ENCODE assay signal across 8 cellular contexts in genomic region chr5:75265731-75266130, GRCh38. TPM values are rescaled to one million over a fixed set of nuclear protein-coding genes. Genes with fewer than 3 reads are reported as not detected.
DNase-seq lines count a peak whose midpoint lies in the region; ATAC-seq, FAIRE-seq and TF ChIP-seq lines count a peak whose summit lies in the region.

No MANE protein-coding gene starts in this region.

- TF ChIP-seq RAD21 in HCT116 (IDR thresholded peaks at IDR 0.05; ENCODE audit: low read depth): peak; percentile 90

- H3K9me3 ChIP-seq in HCT116 (ENCODE audit: control insufficient read depth in 1 of 2, insufficient read depth in 1 of 2, low read depth in 1 of 2, low read length in 2 of 2): no peaks in the 10 kb centered on the region
- H3K9me3 ChIP-seq in kidney (ENCODE audit: control insufficient read depth in 1 of 2, low read length in 2 of 2): no peaks in the 10 kb centered on the region

- TF ChIP-seq CTCF in HCT116 (IDR thresholded peaks at IDR 0.05 in 2 of 3, conservative IDR thresholded peaks at IDR 0.05 in 1 of 3; ENCODE audit: borderline replicate concordance in 1 of 3, insufficient read depth in 1 of 3, low read depth in 2 of 3, low read length in 2 of 3) (peak; percentile 71 to 77 (median 76); a peak in 5 of 6 replicates), VCaP (conservative IDR thresholded peaks at IDR 0.05) (peak; percentile 86), kidney (IDR thresholded peaks at IDR 0.05; ENCODE audit: borderline replicate concordance, extremely low read depth, insufficient read depth) (peak; percentile 47)

- no peak for TF ChIP-seq POLR2A in HCT116 (IDR thresholded peaks at IDR 0.05; ENCODE audit: borderline replicate concordance, extremely low read depth, insufficient read depth, insufficient read length)

- no peaks in the 10 kb centered on the region for H3K36me3 Mint-ChIP-seq in activated T-helper 17 cell treated with anti-CD3 and anti-CD28 coated beads, Interleukin-2, amount 50 U/mL, for 72 hours (ENCODE audit: low read depth)

- H3K27ac ChIP-seq in HCT116 (ENCODE audit: low read depth, low read length) (no peak overlapping the region), VCaP (no peak overlapping the region), kidney (ENCODE audit: low read depth in 2 of 2, low read length in 2 of 2) (no peak overlapping the region)

- intact Hi-C loops in HCT116 (cut with micrococcal nuclease): loop anchor here (1.0 to 10.0 kb wide), 6 partner anchors 215 to 1361 kb away; no protein-coding TSS in a partner anchor
- intact Hi-C loops in kidney (cut with DNase I): no loop called here

- no peaks in the 10 kb centered on the region for H3K79me2 ChIP-seq in HCT116 (ENCODE audit: insufficient read depth, low read length)

- CTCF ChIA-PET in HCT116 (lab: Charles Lee): interaction anchor here (0.8 to 2.1 kb wide), 3 partner anchors 215 to 340 kb away, joined by 3 to 15 read pairs (median 10); no protein-coding TSS in a partner anchor

- RAD21 ChIA-PET in HCT116 (lab: Charles Lee; ENCODE audit: low non-redundant PET in 1 of 2, low total read pairs in 2 of 2, uncharacterized antibody in 2 of 2, unreplicated experiment in 2 of 2): interaction anchor here (0.7 to 1.5 kb wide), 3 partner anchors 216 to 340 kb away, joined by 4 to 6 read pairs (median 5); no protein-coding TSS in a partner anchor

- H4K20me1 ChIP-seq in HCT116 (ENCODE audit: insufficient read depth): no peaks in the 10 kb centered on the region

- no peak overlapping the region for H2AFZ ChIP-seq in HCT116 (ENCODE audit: low read depth, low read length, poor library complexity, severe bottlenecking)

- no peak overlapping the region for H3K4me2 ChIP-seq in HCT116 (ENCODE audit: low read length)

- BruUV-seq in HCT116 (replicated peaks; lab: Mats Ljungman, UMichigan): no TSS peak

- peak; percentile 73 for ATAC-seq in HCT116
- no peak for ATAC-seq in GM18498 (IDR thresholded peaks at IDR 0.05; ENCODE audit: unreplicated experiment)
- no peak for ATAC-seq in activated T-helper 17 cell treated with anti-CD3 and anti-CD28 coated beads, Interleukin-2, amount 50 U/mL, for 72 hours (replicated peaks)

- POLR2A ChIA-PET in HCT116 (lab: Charles Lee): no interaction called here

- H3K4me1 ChIP-seq in HCT116 (ENCODE audit: control insufficient read depth in 1 of 2, insufficient read depth in 2 of 2, low read length in 2 of 2) (no peaks in the 10 kb centered on the region), kidney (ENCODE audit: control insufficient read depth in 1 of 2, insufficient read depth in 1 of 2, low read depth in 1 of 2, low read length in 2 of 2) (peaks cover 3 to 6% of the 10 kb centered on the region in 2 donors)

- peak; percentile 39 for FAIRE-seq in kidney (lab: Jason Lieb, UNC)

- no peaks in the 10 kb centered on the region for H3K9me2 ChIP-seq in HCT116 (ENCODE audit: insufficient read depth)

- no peaks in the 10 kb centered on the region for H3K27me3 ChIP-seq in HCT116 (ENCODE audit: insufficient read depth, low read length)

- H3K36me3 ChIP-seq in HCT116 (ENCODE audit: control insufficient read depth in 1 of 2, insufficient read depth in 2 of 2, low read length in 2 of 2): no peaks in the 10 kb centered on the region
- no peaks in the 10 kb centered on the region for H3K36me3 ChIP-seq in kidney (ENCODE audit: control insufficient read depth in 1 of 2, insufficient read depth in 2 of 2, low read length in 2 of 2)

- H3K9me3 Mint-ChIP-seq in activated T-helper 17 cell treated with anti-CD3 and anti-CD28 coated beads, Interleukin-2, amount 50 U/mL, for 72 hours: no peaks in the 10 kb centered on the region

- DNase-seq in CD1c-positive myeloid dendritic cell (ENCODE audit: extremely low spot score) (peak; percentile 30), HCT116 (ENCODE audit: low read depth, low spot score) (peak; percentile 37), kidney (no peak), SHP77 (lab: John Stamatoyannopoulos, UW) (no peak), cerebellar nuclear complex (lab: John Stamatoyannopoulos, UW) (no peak)

- H3K9ac ChIP-seq in HCT116 (ENCODE audit: low read length): no peak overlapping the region
- no peak overlapping the region for H3K9ac ChIP-seq in kidney (ENCODE audit: low read length in 2 of 2)

- no peak overlapping the region for H3K4me3 Mint-ChIP-seq in activated T-helper 17 cell treated with anti-CD3 and anti-CD28 coated beads, Interleukin-2, amount 50 U/mL, for 72 hours

- no peaks in the 10 kb centered on the region for H3K4me1 Mint-ChIP-seq in activated T-helper 17 cell treated with anti-CD3 and anti-CD28 coated beads, Interleukin-2, amount 50 U/mL, for 72 hours

- H3K4me3 ChIP-seq in HCT116 (replicated peaks in 1 of 2; ENCODE audit: low read depth in 1 of 2, low read length in 2 of 2) (no peak overlapping the region), kidney (ENCODE audit: low read length in 2 of 2) (no peak overlapping the region)

- no peak overlapping the region for H3K27ac Mint-ChIP-seq in activated T-helper 17 cell treated with anti-CD3 and anti-CD28 coated beads, Interleukin-2, amount 50 U/mL, for 72 hours

- H3K27me3 Mint-ChIP-seq in activated T-helper 17 cell treated with anti-CD3 and anti-CD28 coated beads, Interleukin-2, amount 50 U/mL, for 72 hours: peaks cover 5% of the 10 kb centered on the region

TF ChIP-seq in HCT116, 20 proteins besides CTCF, POLR2A, EP300 and RAD21:
- TF ChIP-seq MAX (IDR thresholded peaks at IDR 0.05): no peak
- no peak for TF ChIP-seq CEBPB (IDR thresholded peaks at IDR 0.05; ENCODE audit: low read depth)
- no peak for TF ChIP-seq REST (IDR thresholded peaks at IDR 0.05; ENCODE audit: low read depth)
- TF ChIP-seq FOSL1 (IDR thresholded peaks at IDR 0.05; ENCODE audit: low read depth): no peak
- no peak for TF ChIP-seq ELF1 (IDR thresholded peaks at IDR 0.05; ENCODE audit: borderline replicate concordance, low read depth)
- no peak for TF ChIP-seq TCF7L2 (IDR thresholded peaks at IDR 0.05; ENCODE audit: borderline replicate concordance, extremely low read depth, insufficient read depth, insufficient read length)
- TF ChIP-seq EZH2 (IDR thresholded peaks at IDR 0.05): no peak
- TF ChIP-seq JUND (IDR thresholded peaks at IDR 0.05): no peak

RNA-seq across cellular contexts. Expression of gene ANKRD31, which starts 29.1 kb away (rescaled TPM):
- 0.30 TPM for total RNA-seq in HCT116 (2021; ENCODE audit: unreplicated experiment)
- 0.05 and 0.07 TPM in 2 replicates for polyA plus RNA-seq in HCT116 (2012)
- total RNA-seq in kidney: 0.38 TPM
- polyA plus RNA-seq in kidney (ENCODE audit: insufficient read depth, low read depth, low replicate concordance): 0.17 TPM
- total RNA-seq in activated T-helper 17 cell treated with anti-CD3 and anti-CD28 coated beads, Interleukin-2, amount 50 U/mL, for 72 hours: under 1 TPM; 0.32 to 0.48 TPM

Comparison
In these comparisons a context has a peak if more than half of its experiments do, and no peak if none do; other contexts are left out.
1. DNase-seq: peak in CD1c-positive myeloid dendritic cell (single experiment) and HCT116 (single experiment); none in kidney (single experiment), SHP77 (0 of 2) and cerebellar nuclear complex (0 of 2).
2. Peak in every context shown above with its lines, with median percentiles within 50 percentile points of each other: CTCF ChIP-seq.